In genomic region chr3:176683382-176683781, GRCh38 we compare ENCODE assay signal across 27 cellular contexts.
"Had no signal": no experiment of that assay in that cellular context is flagged by ENCODE, and none has a peak within 500 bp of the region (broad histone marks: within the 10 kb centered on the region; RNA-seq: fewer than 3 reads in every experiment).

No MANE protein-coding gene starts in this region.

- H3K4me3 ChIP-seq: adrenal gland, body of pancreas, breast epithelium, coronary artery, SJSA1 had no signal

- ATAC-seq: activated CD4-positive, alpha-beta T cell treated with anti-CD3 and anti-CD28 coated beads for 36 hours; activated CD4-positive, CD25-positive, alpha-beta regulatory T cell treated with anti-CD3 and anti-CD28 coated beads, Interleukin-2, amount 50 U/mL, for 24 hours; activated CD8-positive, alpha-beta T cell treated with anti-CD3 and anti-CD28 coated beads, Interleukin-2, amount 10 ng/mL, durations not matched to agents 7 days and 5 days; body of pancreas; Panc1; WTC11 had no signal

- H3K27ac ChIP-seq: adrenal gland, body of pancreas, breast epithelium, coronary artery, SJSA1 had no signal

- H3K36me3 ChIP-seq: adrenal gland, breast epithelium, SJSA1 had no signal

- DNase-seq: activated CD4-positive, alpha-beta T cell treated with anti-CD3 and anti-CD28 coated beads for 36 hours; activated CD4-positive, alpha-beta T cell treated with anti-CD3 and anti-CD28 coated beads, Interleukin-2, amount 10 ng/mL, durations not matched to agents 7 days and 5 days; activated CD4-positive, alpha-beta T cell treated with anti-CD3 and anti-CD28 coated beads, Interleukin-2, amount 50 U/mL, for 48 hours; activated CD8-positive, alpha-beta T cell treated with anti-CD3 and anti-CD28 coated beads, Interleukin-2, amount 10 ng/mL, durations not matched to agents 7 days and 5 days; activated gamma-delta T cell treated with Interleukin-2 at 50 U/mL for 16 hours; activated naive CD4-positive, alpha-beta T cell treated with anti-CD3 and anti-CD28 coated beads for 36 hours; activated T-cell treated with anti-CD3 and anti-CD28 coated beads, Interleukin-2, amount 50 U/mL, for 24 hours; adrenal gland; body of pancreas; NCI-H1092 treated with DMSO at 0.1 percent for 48 hours; NCI-H1417; NCI-H146; NCI-H187; NCI-H2081; NCI-H226; NCI-H446 treated with DMSO at 0.1 percent for 48 hours; NCI-H524; NCI-H69; NCI-H82; SHP77 treated with DMSO at 0.1 percent for 48 hours; SK-N-SH had no signal

- H3K4me1 ChIP-seq: adrenal gland, body of pancreas, breast epithelium, SJSA1 had no signal

- H3K9me3 ChIP-seq: adrenal gland, body of pancreas, SJSA1, SK-N-SH had no signal

- H3K27me3 ChIP-seq: adrenal gland, body of pancreas, breast epithelium, SJSA1 had no signal
